In genomic region chrX:123217728-123218127, GRCh38 we compare ENCODE assay signal across 19 cellular contexts. TPM values are rescaled to one million over a fixed set of nuclear protein-coding genes. Genes with fewer than 3 reads are reported as not detected.
DNase-seq lines count a peak whose midpoint lies in the region; ATAC-seq, FAIRE-seq and TF ChIP-seq lines count a peak whose summit lies in the region.
"Had no signal": no experiment of that assay in that cellular context is flagged by ENCODE, and none has a peak within 500 bp of the region (broad histone marks: within the 10 kb centered on the region; RNA-seq: fewer than 3 reads in every experiment).

No MANE protein-coding gene starts in this region.

- peak overlapping the region; percentile 60 for H3K4me3 Mint-ChIP-seq in HFFc6
- H3K4me3 Mint-ChIP-seq: CD4-positive, alpha-beta memory T cell had no signal

- H3K4me1 ChIP-seq in left ventricle myocardium inferior (peaks cover 20% of the 10 kb centered on the region), adrenal gland (replicated peaks in 1 of 2) (peaks cover 17 to 23% of the 10 kb centered on the region in 2 donors), kidney (ENCODE audit: control insufficient read depth in 1 of 2, insufficient read depth in 1 of 2, low read depth in 1 of 2, low read length in 2 of 2) (no peaks in the 10 kb centered on the region), A673 (ENCODE audit: insufficient read depth, low read length, poor library complexity, severe bottlenecking) (no peaks in the 10 kb centered on the region)
- H3K4me1 ChIP-seq: BE2C had no signal

- no TSS peak for BruUV-seq in A673 (replicated peaks; lab: Mats Ljungman, UMichigan)

- WGBS in adrenal gland, 4 donors: 75 to 82% (median 77%) methylated on average over 2 of the region's 2 CpGs

- H3K27me3 Mint-ChIP-seq in HFFc6 (ENCODE audit: insufficient read depth): no peaks in the 10 kb centered on the region; the same call in 1 of the 2 replicates
- H3K27me3 Mint-ChIP-seq: CD4-positive, alpha-beta memory T cell had no signal

- no peaks in the 10 kb centered on the region for H3K9me3 ChIP-seq in left ventricle myocardium inferior (replicated peaks)
- H3K9me3 ChIP-seq in adrenal gland (replicated peaks in 1 of 3): no peaks in the 10 kb centered on the region
- no peaks in the 10 kb centered on the region for H3K9me3 ChIP-seq in kidney (ENCODE audit: control insufficient read depth in 1 of 2, low read length in 2 of 2)
- H3K9me3 ChIP-seq in A673 (ENCODE audit: low read depth, low read length, poor library complexity, severe bottlenecking): no peaks in the 10 kb centered on the region
- H3K9me3 ChIP-seq: BE2C, HAP-1 had no signal

- H3K9ac ChIP-seq in kidney (ENCODE audit: low read length in 2 of 2): no peak overlapping the region

- H3K27ac ChIP-seq in left ventricle myocardium inferior (replicated peaks): peak overlapping the region; percentile 63
- peak overlapping the region in 4 of 5 donors; percentile 47 to 75 (median 60) for H3K27ac ChIP-seq in adrenal gland
- no peak overlapping the region for H3K27ac ChIP-seq in kidney (ENCODE audit: low read depth in 2 of 2, low read length in 2 of 2)
- no peak overlapping the region for H3K27ac ChIP-seq in A673 (ENCODE audit: low read depth, low read length, poor library complexity, severe bottlenecking)
- H3K27ac ChIP-seq: C4-2B had no signal

- H3K27me3 ChIP-seq in left ventricle myocardium inferior (ENCODE audit: low read depth) (no peaks in the 10 kb centered on the region), adrenal gland (no peaks in the 10 kb centered on the region), A673 (replicated peaks; ENCODE audit: insufficient read depth, low read depth, low read length, poor library complexity) (no peaks in the 10 kb centered on the region)
- H3K27me3 ChIP-seq: BE2C had no signal

- TF ChIP-seq POLR2A in adrenal gland (IDR thresholded peaks at IDR 0.05): no peak

- intact Hi-C loops in left ventricle myocardium inferior (cut with micrococcal nuclease) (no loop called here), Right ventricle myocardium inferior (cut with DNase I) (no loop called here), adrenal gland (cut with DNase I) (no loop called here), kidney (cut with DNase I) (no loop called here), A673 (cut with micrococcal nuclease; ENCODE audit: unreplicated experiment) (no loop called here)

- no peak for ATAC-seq in Right ventricle myocardium inferior
- ATAC-seq: GM12878, HepG2 had no signal

- DNase-seq in left ventricle myocardium inferior: no peak
- DNase-seq in Right ventricle myocardium inferior (ENCODE audit: missing footprints): no peak
- no peak for DNase-seq in HFFc6
- no peak for DNase-seq in adrenal gland
- DNase-seq in kidney: no peak
- no peak for DNase-seq in inferior parietal cortex (ENCODE audit: extremely low spot score)
- DNase-seq in A673 (ENCODE audit: low spot score): no peak
- DNase-seq: BE2C; CD4-positive, alpha-beta memory T cell; DMS79 had no signal

- POLR2A ChIA-PET in A673 (lab: Charles Lee; ENCODE audit: low non-redundant PET): no interaction called here

- no peaks in the 10 kb centered on the region for H3K36me3 Mint-ChIP-seq in HFFc6 (ENCODE audit: low read depth)
- H3K36me3 Mint-ChIP-seq: CD4-positive, alpha-beta memory T cell had no signal

- H3K27ac Mint-ChIP-seq in HFFc6: peak overlapping the region; percentile 88
- H3K27ac Mint-ChIP-seq: CD4-positive, alpha-beta memory T cell had no signal

- no peak for TF ChIP-seq CTCF in left ventricle myocardium inferior (IDR thresholded peaks at IDR 0.05; ENCODE audit: borderline replicate concordance)
- no peak for TF ChIP-seq CTCF in HFFc6 (IDR thresholded peaks at IDR 0.05)
- no peak for TF ChIP-seq CTCF in adrenal gland (IDR thresholded peaks at IDR 0.05)
- no peak for TF ChIP-seq CTCF in kidney (IDR thresholded peaks at IDR 0.05; ENCODE audit: borderline replicate concordance, extremely low read depth, insufficient read depth)
- TF ChIP-seq CTCF in A673 (conservative IDR thresholded peaks at IDR 0.05; ENCODE audit: low read depth, low read length): no peak

- H3K4me3 ChIP-seq in left ventricle myocardium inferior (no peak overlapping the region), adrenal gland (no peak overlapping the region), kidney (ENCODE audit: low read length in 2 of 2) (no peak overlapping the region), A673 (ENCODE audit: low read depth, low read length, poor library complexity, severe bottlenecking) (no peak overlapping the region)
- H3K4me3 ChIP-seq: GM12878, HAP-1 had no signal

- no peaks in the 10 kb centered on the region for H3K36me3 ChIP-seq in left ventricle myocardium inferior
- H3K36me3 ChIP-seq in adrenal gland (replicated peaks in 1 of 2): no peaks in the 10 kb centered on the region
- H3K36me3 ChIP-seq in kidney (ENCODE audit: control insufficient read depth in 1 of 2, insufficient read depth in 2 of 2, low read length in 2 of 2): no peaks in the 10 kb centered on the region
- no peaks in the 10 kb centered on the region for H3K36me3 ChIP-seq in A673 (ENCODE audit: insufficient read depth, low read length, poor library complexity, severe bottlenecking)
- H3K36me3 ChIP-seq: BE2C, HAP-1 had no signal

- H3K9me3 Mint-ChIP-seq in HFFc6: no peaks in the 10 kb centered on the region

- FAIRE-seq in kidney (lab: Jason Lieb, UNC): no peak
- FAIRE-seq: GM12878, GM18507, H1, HepG2, HTR-8/SVneo had no signal

- peaks cover 35% of the 10 kb centered on the region for H3K4me1 Mint-ChIP-seq in HFFc6 (ENCODE audit: low read depth)
- H3K4me1 Mint-ChIP-seq: CD4-positive, alpha-beta memory T cell had no signal

- CTCF ChIA-PET in A673 (lab: Charles Lee): no interaction called here

RNA-seq across cellular contexts. Expression of gene GRIA3, which starts 33.6 kb away (rescaled TPM):
- 3.7 TPM for total RNA-seq in left ventricle myocardium inferior
- total RNA-seq in Right ventricle myocardium inferior: 0.73 TPM
- total RNA-seq in HFFc6 (2021; fragmentation: NEBNext Ultra II Directional; extraction: Animal tissue kit (Norgen Biotek cat#: 25700)): 10 to 100 TPM; 14.4 to 25.9 (median 18.0) TPM
- 10 to 100 TPM in 7 of 8 donors, 1 to 10 TPM in 1; 9.1 to 51.9 (median 24.2) TPM for total RNA-seq in adrenal gland
- polyA plus RNA-seq in adrenal gland: 10 to 100 TPM; 14.7 to 30.2 (median 15.0) TPM
- total RNA-seq in kidney: 1.4 TPM
- 5.8 TPM for polyA plus RNA-seq in kidney (ENCODE audit: insufficient read depth, low read depth, low replicate concordance)
- total RNA-seq in A673 (2021): not detected in 2 replicates
- total RNA-seq: A172; CD4-positive, alpha-beta memory T cell; G401; HepG2 had no signal
- polyA plus RNA-seq: CD4-positive, alpha-beta memory T cell; HepG2 had no signal

Comparison
In these comparisons a context has a peak if more than half of its experiments do, and no peak if none do; other contexts are left out.
1. H3K27ac ChIP-seq: peak in left ventricle myocardium inferior (single experiment) and adrenal gland (4 of 5); none in kidney (0 of 2) and A673 (single experiment).